In the genomic region with DNA sequence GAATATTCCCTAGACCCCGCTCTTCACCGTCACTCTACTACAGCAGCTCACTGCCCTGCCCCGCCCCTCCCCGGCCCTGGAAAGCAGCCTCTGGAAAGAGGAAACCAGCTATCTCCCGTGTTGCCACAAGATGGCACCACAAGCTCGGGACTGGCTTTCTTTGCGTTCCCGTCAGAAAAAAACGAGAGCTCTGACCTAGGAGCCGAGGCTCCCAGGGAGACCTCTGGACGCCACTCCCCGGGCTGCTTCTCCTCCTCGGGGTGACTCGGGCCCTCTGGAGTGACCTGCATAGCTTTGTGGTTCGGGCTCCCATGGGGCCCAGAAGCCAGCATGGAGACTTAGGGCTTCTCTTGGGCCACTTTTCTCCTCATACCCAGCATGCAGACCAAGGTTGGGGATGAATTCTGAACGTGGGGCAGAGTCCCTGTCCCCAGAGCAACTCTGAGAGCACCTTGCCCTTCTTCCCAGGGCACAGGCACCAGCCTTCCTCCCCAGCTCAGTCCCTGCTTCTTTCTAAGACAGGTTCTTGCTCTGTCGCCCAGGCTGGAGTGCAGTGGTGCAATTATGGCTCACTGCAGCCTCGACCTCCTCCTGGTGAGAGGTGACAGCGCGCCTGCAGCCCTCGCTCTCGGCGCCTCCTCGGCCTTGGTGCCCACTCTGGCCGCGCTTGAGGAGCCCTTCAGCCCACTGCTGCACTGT, we compare ENCODE assay signal across 9 cellular contexts. TPM values are rescaled to one million over a fixed set of nuclear protein-coding genes. Genes with fewer than 3 reads are reported as not detected.
A peak's percentile ranks its signal among the peaks of the same experiment; 100 is the strongest.
DNase-seq lines count a peak whose midpoint lies in the region; ATAC-seq lines count a peak whose summit lies in the region.
"Had no signal": no experiment of that assay in that cellular context is flagged by ENCODE, and none has a peak within 500 bp of the region (broad histone marks: within the 10 kb centered on the region; RNA-seq: fewer than 3 reads in every experiment).

No MANE protein-coding gene starts in this region.

- peak overlapping the region in 1 of 2 donors; percentile 38 for H3K9ac ChIP-seq in duodenal mucosa (ENCODE audit: low read depth in 1 of 2, low read length in 2 of 2)

- H3K27me3 Mint-ChIP-seq in CD4-positive, CD25-positive, alpha-beta regulatory T cell: peaks cover 31% of the 10 kb centered on the region
- H3K27me3 Mint-ChIP-seq in activated CD4-positive, alpha-beta memory T cell treated with anti-CD3 and anti-CD28 coated beads, Interleukin-2, amount 10 ng/mL, durations not matched to agents 7 days and 5 days: peaks cover 30% of the 10 kb centered on the region

- H3K4me1 ChIP-seq in CD4-positive, CD25-positive, alpha-beta regulatory T cell (ENCODE audit: control insufficient read depth, insufficient read depth, low read length, poor library complexity, severe bottlenecking): peaks cover 8% of the 10 kb centered on the region
- peaks cover 8 to 12% of the 10 kb centered on the region in 2 donors for H3K4me1 ChIP-seq in duodenal mucosa (ENCODE audit: control insufficient read depth in 1 of 2, insufficient read depth in 2 of 2, low read length in 2 of 2)

- peak overlapping the region in 3 of 4 donors; percentile 8 to 69 (median 68) for H3K4me3 Mint-ChIP-seq in CD4-positive, CD25-positive, alpha-beta regulatory T cell
- peak overlapping the region; percentile 30 for H3K4me3 Mint-ChIP-seq in activated CD4-positive, alpha-beta memory T cell treated with anti-CD3 and anti-CD28 coated beads, Interleukin-2, amount 10 ng/mL, durations not matched to agents 7 days and 5 days

- H3K27ac ChIP-seq in CD4-positive, CD25-positive, alpha-beta regulatory T cell (ENCODE audit: insufficient read depth, low read length, poor library complexity, severe bottlenecking): no peak overlapping the region
- no peak overlapping the region for H3K27ac ChIP-seq in duodenal mucosa (ENCODE audit: low read depth, low read length)

- H3K36me3 ChIP-seq in CD4-positive, CD25-positive, alpha-beta regulatory T cell (ENCODE audit: control insufficient read depth, insufficient read depth, low read length): no peaks in the 10 kb centered on the region
- no peaks in the 10 kb centered on the region for H3K36me3 ChIP-seq in duodenal mucosa (ENCODE audit: control insufficient read depth in 1 of 2, insufficient read depth in 2 of 2, low read length in 2 of 2)

- H3K36me3 Mint-ChIP-seq in CD4-positive, CD25-positive, alpha-beta regulatory T cell: no peaks in the 10 kb centered on the region
- H3K36me3 Mint-ChIP-seq in activated CD4-positive, alpha-beta memory T cell treated with anti-CD3 and anti-CD28 coated beads, Interleukin-2, amount 10 ng/mL, durations not matched to agents 7 days and 5 days (ENCODE audit: low read depth): peaks cover 4% of the 10 kb centered on the region
- H3K36me3 Mint-ChIP-seq: IgD-negative memory B cell had no signal

- H3K4me3 ChIP-seq in CD4-positive, CD25-positive, alpha-beta regulatory T cell (ENCODE audit: low read depth, low read length): peak overlapping the region; percentile 2
- peak overlapping the region; percentile 50 to 51 for H3K4me3 ChIP-seq in duodenal mucosa (ENCODE audit: low read depth in 1 of 2, low read length in 2 of 2)

- POLR2A ChIA-PET in activated CD4-positive, alpha-beta memory T cell treated with anti-CD3 and anti-CD28 coated beads, Interleukin-2, amount 10 ng/mL, durations not matched to agents 7 days and 5 days (lab: Charles Lee): interaction anchor here (0.8 to 2.6 kb wide), 5 partner anchors 10 to 33 kb away, joined by 3 to 7 read pairs (median 4); a partner anchor contains a TSS

- peak; percentile 77 to 80 for ATAC-seq in CD4-positive, CD25-positive, alpha-beta regulatory T cell (ENCODE audit: low read depth in 2 of 2)
- ATAC-seq in HG03280 (IDR thresholded peaks at IDR 0.05; ENCODE audit: unreplicated experiment) (peak; percentile 57), HG03520 (IDR thresholded peaks at IDR 0.05; ENCODE audit: unreplicated experiment) (no peak)

- CTCF ChIA-PET in activated CD4-positive, alpha-beta memory T cell treated with anti-CD3 and anti-CD28 coated beads, Interleukin-2, amount 10 ng/mL, durations not matched to agents 7 days and 5 days (lab: Charles Lee): interaction anchor here (0.6 to 8.2 kb wide), 44 partner anchors 8 to 350 kb away, joined by 3 to 128 read pairs (median 5); a partner anchor contains a TSS

- peak; percentile 60 to 81 (median 75) for DNase-seq in CD4-positive, CD25-positive, alpha-beta regulatory T cell
- DNase-seq in NCI-H774 (lab: John Stamatoyannopoulos, UW) (peak; percentile 75), medulla oblongata (ENCODE audit: extremely low spot score) (peak; percentile 91)
- peak; percentile 86 for DNase-seq in activated CD4-positive, alpha-beta memory T cell treated with anti-CD3 and anti-CD28 coated beads, Interleukin-2, amount 10 ng/mL, durations not matched to agents 7 days and 5 days
- DNase-seq in stimulated activated CD8-positive, alpha-beta memory T cell treated with anti-CD3 and anti-CD28 coated beads, Interleukin-12 subunit alpha, Interleukin-12 subunit beta, amount 100 ng/mL, for 1 hour (ENCODE audit: low read depth): peak; percentile 62

- peaks cover 7% of the 10 kb centered on the region for H3K27me3 ChIP-seq in CD4-positive, CD25-positive, alpha-beta regulatory T cell (ENCODE audit: control insufficient read depth, insufficient read depth, low read length)
- H3K27me3 ChIP-seq in duodenal mucosa (ENCODE audit: control insufficient read depth in 1 of 2, insufficient read depth in 2 of 2, low read length in 2 of 2): peaks cover 0 to 9% of the 10 kb centered on the region in 2 donors

- no peaks in the 10 kb centered on the region for H3K9me3 ChIP-seq in CD4-positive, CD25-positive, alpha-beta regulatory T cell (ENCODE audit: control insufficient read depth in 2 of 2, low read length in 2 of 2)
- no peaks in the 10 kb centered on the region for H3K9me3 ChIP-seq in duodenal mucosa (ENCODE audit: control insufficient read depth in 1 of 2, low read length in 2 of 2)

- H3K9me3 Mint-ChIP-seq in CD4-positive, CD25-positive, alpha-beta regulatory T cell: no peaks in the 10 kb centered on the region
- no peaks in the 10 kb centered on the region for H3K9me3 Mint-ChIP-seq in activated CD4-positive, alpha-beta memory T cell treated with anti-CD3 and anti-CD28 coated beads, Interleukin-2, amount 10 ng/mL, durations not matched to agents 7 days and 5 days
- H3K9me3 Mint-ChIP-seq: IgD-negative memory B cell had no signal

- no peak overlapping the region for H3K27ac Mint-ChIP-seq in CD4-positive, CD25-positive, alpha-beta regulatory T cell
- H3K27ac Mint-ChIP-seq in activated CD4-positive, alpha-beta memory T cell treated with anti-CD3 and anti-CD28 coated beads, Interleukin-2, amount 10 ng/mL, durations not matched to agents 7 days and 5 days: no peak overlapping the region

- peaks cover 0 to 21% (median 10%) of the 10 kb centered on the region in 4 donors for H3K4me1 Mint-ChIP-seq in CD4-positive, CD25-positive, alpha-beta regulatory T cell
- peaks cover 36% of the 10 kb centered on the region for H3K4me1 Mint-ChIP-seq in activated CD4-positive, alpha-beta memory T cell treated with anti-CD3 and anti-CD28 coated beads, Interleukin-2, amount 10 ng/mL, durations not matched to agents 7 days and 5 days

RNA-seq across cellular contexts. Expression of a gene that starts 19.0 kb away (rescaled TPM):
- 5.9 TPM for total RNA-seq in CD4-positive, CD25-positive, alpha-beta regulatory T cell
- 10 to 100 TPM in 2 of 4 donors, 1 to 10 TPM in 2; 8.7 to 11.4 (median 10.2) TPM for polyA plus RNA-seq in CD4-positive, CD25-positive, alpha-beta regulatory T cell
- total RNA-seq in activated CD4-positive, alpha-beta memory T cell treated with anti-CD3 and anti-CD28 coated beads, Interleukin-2, amount 10 ng/mL, durations not matched to agents 7 days and 5 days: 1 to 10 TPM; 7.1 to 8.5 TPM

RNA-seq across cellular contexts. Expression of a gene that starts 21.4 kb away (rescaled TPM):
- 57.6 TPM for total RNA-seq in CD4-positive, CD25-positive, alpha-beta regulatory T cell
- polyA plus RNA-seq in CD4-positive, CD25-positive, alpha-beta regulatory T cell: 10 to 100 TPM; 13.7 to 24.0 (median 20.8) TPM
- total RNA-seq in activated CD4-positive, alpha-beta memory T cell treated with anti-CD3 and anti-CD28 coated beads, Interleukin-2, amount 10 ng/mL, durations not matched to agents 7 days and 5 days: 100 to 1,000 TPM; 133 to 138 TPM

RNA-seq across cellular contexts. Expression of a gene that starts 46.9 kb away (rescaled TPM):
- total RNA-seq in CD4-positive, CD25-positive, alpha-beta regulatory T cell: 7.3 TPM
- polyA plus RNA-seq in CD4-positive, CD25-positive, alpha-beta regulatory T cell: 10 to 100 TPM in 2 of 4 donors, 1 to 10 TPM in 2; 6.8 to 24.2 (median 10.0) TPM
- 10 to 100 TPM in 1 of 2 experiments, 1 to 10 TPM in 1; 9.1 to 10.9 TPM for total RNA-seq in activated CD4-positive, alpha-beta memory T cell treated with anti-CD3 and anti-CD28 coated beads, Interleukin-2, amount 10 ng/mL, durations not matched to agents 7 days and 5 days
